15 cellular contexts compared by ENCODE assay signal in the genomic region with DNA sequence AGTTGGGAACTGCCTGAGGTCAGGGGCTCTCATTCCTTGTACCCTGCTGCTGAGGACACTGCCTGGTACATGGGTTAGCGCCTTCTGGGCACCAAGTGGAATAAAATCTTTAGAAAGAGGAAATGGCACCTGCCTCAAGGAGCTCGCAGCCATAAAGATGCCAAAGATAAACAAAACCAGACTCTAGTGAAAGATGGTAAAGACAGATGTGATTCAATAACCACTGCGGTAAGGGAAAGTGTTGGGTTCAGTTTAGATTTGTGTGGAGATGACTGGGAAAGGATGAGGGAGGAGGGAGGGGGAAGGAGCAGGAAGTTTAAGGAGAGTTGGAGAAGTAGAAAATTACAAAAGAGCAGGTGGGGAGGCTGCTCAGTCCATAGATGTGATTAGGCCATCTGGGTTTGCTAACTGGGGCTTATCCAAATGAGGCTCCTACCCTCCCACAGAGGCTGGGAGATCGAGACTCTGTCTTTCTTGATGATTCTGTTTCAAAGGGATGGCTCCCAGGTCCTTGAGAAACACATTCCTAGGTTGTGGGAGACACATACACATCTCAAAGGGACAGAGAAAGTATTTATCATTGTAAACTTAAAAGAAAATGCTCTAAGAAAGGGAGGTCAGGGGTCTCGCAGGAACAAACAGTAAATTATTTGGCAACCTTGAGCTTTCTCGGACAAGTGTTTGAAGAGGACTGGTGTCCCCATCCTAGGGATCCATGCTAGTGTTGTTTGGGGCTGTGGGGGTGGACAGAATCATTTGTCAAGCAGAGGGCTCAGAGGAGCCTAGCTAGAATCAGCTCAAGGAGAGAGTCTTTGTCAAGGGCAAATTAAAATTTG.
A peak's percentile ranks its signal among the peaks of the same experiment; 100 is the strongest.
DNase-seq lines count a peak whose midpoint lies in the region; ATAC-seq and TF ChIP-seq lines count a peak whose summit lies in the region.
"Had no signal": no experiment of that assay in that cellular context is flagged by ENCODE, and none has a peak within 500 bp of the region (broad histone marks: within the 10 kb centered on the region; RNA-seq: fewer than 3 reads in every experiment).

No MANE protein-coding gene starts in this region.

- POLR2A ChIA-PET in RWPE1 (lab: Yijun Ruan, JAX; ENCODE audit: low non-redundant PET), result interaction anchor here (0.6 to 0.7 kb wide), 2 partner anchors 14 to 110 kb away, joined by 3 to 9 read pairs; no protein-coding TSS in a partner anchor

- DNase-seq in NCI-H69 (lab: John Stamatoyannopoulos, UW), result peak; percentile 31
- peak; percentile 25 for DNase-seq in germinal center (ENCODE audit: low spot score)
- no peak for DNase-seq in RWPE1 (ENCODE audit: low spot score)
- no peak for DNase-seq in SW 1271 (lab: John Stamatoyannopoulos, UW)
- no peak for DNase-seq in ecto neural progenitor cell (ENCODE audit: low spot score)
- no peak for DNase-seq in glutamatergic neuron
- DNase-seq: hippocampal formation, midbrain, NCI-H1436 treated with DMSO at 0.1 percent for 48 hours had no signal

- H3K4me2 ChIP-seq in BLaER1, result peak overlapping the region; percentile 18; the same call in 1 of the 2 replicates

- H3K9me3 Mint-ChIP-seq in glutamatergic neuron (ENCODE audit: unreplicated experiment), result peaks cover 4% of the 10 kb centered on the region
- H3K9me3 Mint-ChIP-seq: activated T-helper 1 cell treated with anti-CD3 and anti-CD28 coated beads, Interleukin-12 subunit alpha, Interleukin-12 subunit beta, Interleukin-2, Interleukin-4 antibody, amounts not matched to agents 30 ng/mL and 10 ng/mL and 1 ng/mL, durations not matched to agents 14 hours and 24 hours and 36 hours; brain; type B pancreatic cell had no signal

- H3K36me3 ChIP-seq in BLaER1, result peaks cover 58% of the 10 kb centered on the region

- no peak for TF ChIP-seq CTCF in RWPE1 (conservative IDR thresholded peaks at IDR 0.05; ENCODE audit: low read depth)
- no peak for TF ChIP-seq CTCF in glutamatergic neuron (IDR thresholded peaks at IDR 0.05; ENCODE audit: partially characterized antibody, unreplicated experiment)

- peak; percentile 2 for ATAC-seq in GM18873 (IDR thresholded peaks at IDR 0.05; ENCODE audit: low FRiP score, unreplicated experiment)
- ATAC-seq: sciatic nerve had no signal

- H3K27me3 Mint-ChIP-seq in glutamatergic neuron (ENCODE audit: unreplicated experiment), result no peaks in the 10 kb centered on the region
- H3K27me3 Mint-ChIP-seq: brain, type B pancreatic cell had no signal

- no peak overlapping the region for H3K9ac ChIP-seq in BLaER1

- H4K20me1 ChIP-seq in BLaER1, result no peaks in the 10 kb centered on the region

- H3K9me3 ChIP-seq in BLaER1, result no peaks in the 10 kb centered on the region

- H3K36me3 Mint-ChIP-seq in glutamatergic neuron (ENCODE audit: unreplicated experiment), result peaks cover 20% of the 10 kb centered on the region

- no peak overlapping the region for H3K4me3 Mint-ChIP-seq in glutamatergic neuron (ENCODE audit: unreplicated experiment)
- H3K4me3 Mint-ChIP-seq: activated T-helper 1 cell treated with anti-CD3 and anti-CD28 coated beads, Interleukin-12 subunit alpha, Interleukin-12 subunit beta, Interleukin-2, Interleukin-4 antibody, amounts not matched to agents 30 ng/mL and 10 ng/mL and 1 ng/mL, durations not matched to agents 14 hours and 24 hours and 36 hours; brain; type B pancreatic cell had no signal

- H3K27me3 ChIP-seq in BLaER1, result no peaks in the 10 kb centered on the region

- CTCF ChIA-PET in RWPE1 (lab: Yijun Ruan, JAX), result interaction anchor here (0.6 kb wide), 1 partner anchor 226 kb away, joined by 4 read pairs; no protein-coding TSS in a partner anchor

- peaks cover 17% of the 10 kb centered on the region for H3K4me1 ChIP-seq in BLaER1

- H3K4me1 Mint-ChIP-seq in glutamatergic neuron (ENCODE audit: low read depth, unreplicated experiment), result peaks cover 10% of the 10 kb centered on the region

- H3K27ac ChIP-seq in BLaER1 (no peak overlapping the region), RWPE1 (no peak overlapping the region)

- no peak overlapping the region for H3K4me3 ChIP-seq in BLaER1

- no peak overlapping the region for H3K27ac Mint-ChIP-seq in glutamatergic neuron (ENCODE audit: unreplicated experiment)
- H3K27ac Mint-ChIP-seq: activated T-helper 1 cell treated with anti-CD3 and anti-CD28 coated beads, Interleukin-12 subunit alpha, Interleukin-12 subunit beta, Interleukin-2, Interleukin-4 antibody, amounts not matched to agents 30 ng/mL and 10 ng/mL and 1 ng/mL, durations not matched to agents 14 hours and 24 hours and 36 hours; type B pancreatic cell had no signal

Comparison
In these comparisons a context has a peak if more than half of its experiments do, and no peak if none do; other contexts are left out.
1. DNase-seq: peak in NCI-H69 (single experiment) and germinal center (single experiment); none in RWPE1 (single experiment), SW 1271 (0 of 2), ecto neural progenitor cell (single experiment) and glutamatergic neuron (single experiment).